In genomic region chr15:67146875-67147381, GRCh38 we compare ENCODE assay signal across 8 cellular contexts.
DNase-seq lines count a peak whose midpoint lies in the region; ATAC-seq and TF ChIP-seq lines count a peak whose summit lies in the region.

No MANE protein-coding gene starts in this region.

- peak overlapping the region; percentile 49 to 96 for H2BK12ac ChIP-seq in mesenchymal stem cell (ENCODE audit: low read length in 2 of 2)

- peak overlapping the region; percentile 67 for H4K8ac ChIP-seq in mesenchymal stem cell (ENCODE audit: low read length)

- no peak overlapping the region for H3K4me2 ChIP-seq in mesenchymal stem cell (ENCODE audit: low read length, poor library complexity, severe bottlenecking)

- peak overlapping the region; percentile 89 for H2BK120ac ChIP-seq in mesenchymal stem cell (ENCODE audit: low read depth, low read length)

- H3K9me3 Mint-ChIP-seq in Calu3 (ENCODE audit: low read depth, unreplicated experiment) (no peaks in the 10 kb centered on the region), chondrocyte (ENCODE audit: low read depth) (no peaks in the 10 kb centered on the region)

- H3K4me3 ChIP-seq in mesenchymal stem cell (ENCODE audit: insufficient read depth in 1 of 2, low read depth in 1 of 2, low read length in 2 of 2) (peak overlapping the region in 1 of 2 experiments; percentile 16), suprapubic skin (no peak overlapping the region)

- peak overlapping the region; percentile 64 for H3K4ac ChIP-seq in mesenchymal stem cell (ENCODE audit: low read depth in 1 of 2, low read length in 2 of 2)

- H3K27ac ChIP-seq in mesenchymal stem cell (ENCODE audit: low read length, poor library complexity, severe bottlenecking) (peak overlapping the region; percentile 66), suprapubic skin (peak overlapping the region; percentile 91)

- no TSS peak for BruUV-seq in Calu3 (replicated peaks; lab: Mats Ljungman, UMichigan)

- H3K4me1 Mint-ChIP-seq in Calu3 (ENCODE audit: low read depth, unreplicated experiment) (peaks cover 76% of the 10 kb centered on the region), chondrocyte (ENCODE audit: low read depth) (peaks cover 88% of the 10 kb centered on the region)

- H3K27me3 Mint-ChIP-seq in Calu3 (ENCODE audit: unreplicated experiment) (no peaks in the 10 kb centered on the region), chondrocyte (ENCODE audit: low read depth) (no peaks in the 10 kb centered on the region)

- no peak for ATAC-seq in HG03571 (IDR thresholded peaks at IDR 0.05; ENCODE audit: unreplicated experiment)

- H3K4me1 ChIP-seq in mesenchymal stem cell (ENCODE audit: control insufficient read depth, insufficient read depth, low read depth, low read length) (peaks cover 35% of the 10 kb centered on the region), suprapubic skin (peaks cover 88% of the 10 kb centered on the region)

- peak overlapping the region; percentile 74 for H3K9ac ChIP-seq in mesenchymal stem cell (ENCODE audit: low read length)

- H3K79me1 ChIP-seq in mesenchymal stem cell (replicated peaks; ENCODE audit: low read length, poor library complexity, severe bottlenecking), result peaks cover 9% of the 10 kb centered on the region

- H3K4me3 Mint-ChIP-seq in Calu3 (ENCODE audit: low read depth, unreplicated experiment) (peak overlapping the region; percentile 56), chondrocyte (ENCODE audit: unreplicated experiment) (no peak overlapping the region)

- TF ChIP-seq POLR2A in suprapubic skin (IDR thresholded peaks at IDR 0.05), result no peak

- H3K27me3 ChIP-seq in mesenchymal stem cell (ENCODE audit: control insufficient read depth in 1 of 2, insufficient read depth in 1 of 2, low read length in 2 of 2) (no peaks in the 10 kb centered on the region), suprapubic skin (no peaks in the 10 kb centered on the region)

- H3K18ac ChIP-seq in mesenchymal stem cell (ENCODE audit: low read depth in 1 of 2, low read length in 2 of 2), result peak overlapping the region; percentile 85 to 92

- H3K36me3 Mint-ChIP-seq in Calu3 (ENCODE audit: insufficient read depth, unreplicated experiment), result peaks cover 82% of the 10 kb centered on the region
- no peaks in the 10 kb centered on the region for H3K36me3 Mint-ChIP-seq in chondrocyte (ENCODE audit: low read depth)

- TF ChIP-seq CTCF in Calu3 (IDR thresholded peaks at IDR 0.05; ENCODE audit: unreplicated experiment), result no peak
- no peak for TF ChIP-seq CTCF in chondrocyte (IDR thresholded peaks at IDR 0.05)
- TF ChIP-seq CTCF in suprapubic skin (IDR thresholded peaks at IDR 0.05), result no peak

- intact Hi-C loops in Calu3 (cut with micrococcal nuclease; ENCODE audit: unreplicated experiment), result no loop called here

- no peak overlapping the region for H3K14ac ChIP-seq in mesenchymal stem cell (ENCODE audit: low read length in 2 of 2)

- H2AFZ ChIP-seq in mesenchymal stem cell (ENCODE audit: low read depth, low read length), result no peak overlapping the region

- H2BK5ac ChIP-seq in mesenchymal stem cell (ENCODE audit: low read depth, low read length, poor library complexity, severe bottlenecking), result peak overlapping the region; percentile 25

- no peaks in the 10 kb centered on the region for H3K36me3 ChIP-seq in mesenchymal stem cell (ENCODE audit: control insufficient read depth in 1 of 2, insufficient read depth in 2 of 2, low read depth in 1 of 2, low read length in 2 of 2)
- H3K36me3 ChIP-seq in suprapubic skin, result no peaks in the 10 kb centered on the region

- H4K91ac ChIP-seq in mesenchymal stem cell (ENCODE audit: low read length), result peak overlapping the region; percentile 69

- H2AK5ac ChIP-seq in mesenchymal stem cell (ENCODE audit: low read length, severe bottlenecking), result peak overlapping the region; percentile 68

- TF ChIP-seq EP300 in suprapubic skin (IDR thresholded peaks at IDR 0.05), result no peak

- peak overlapping the region; percentile 73 for H2BK15ac ChIP-seq in mesenchymal stem cell (ENCODE audit: low read depth, poor library complexity, severe bottlenecking)

- peak; percentile 53 for DNase-seq in Calu3
- no peak for DNase-seq in chondrocyte (ENCODE audit: low spot score)
- peak; percentile 99 for DNase-seq in mesenchymal stem cell
- no peak for DNase-seq in suprapubic skin (ENCODE audit: low spot score in 2 of 2)
- DNase-seq in HuH-7 (ENCODE audit: low spot score), result no peak
- no peak for DNase-seq in UCSD-AML1 (lab: John Stamatoyannopoulos, UW; ENCODE audit: unreplicated experiment)

- H3K23ac ChIP-seq in mesenchymal stem cell (ENCODE audit: low read length in 2 of 2), result no peak overlapping the region

- no peaks in the 10 kb centered on the region for H3K9me3 ChIP-seq in mesenchymal stem cell (ENCODE audit: control insufficient read depth, low read length)
- H3K9me3 ChIP-seq in suprapubic skin, result no peaks in the 10 kb centered on the region

- WGBS in mesenchymal stem cell, result 0% methylated on average over 5 of the region's 10 CpGs
- 21% methylated on average over 10 of the region's 10 CpGs for WGBS in suprapubic skin

- H3K27ac Mint-ChIP-seq in Calu3 (ENCODE audit: unreplicated experiment) (peak overlapping the region; percentile 97), chondrocyte (ENCODE audit: unreplicated experiment) (peak overlapping the region; percentile 86)

- CTCF ChIA-PET in Calu3 (lab: Charles Lee), result interaction anchor here (0.9 to 2.4 kb wide), 5 partner anchors 12 to 75 kb away, joined by 3 to 13 read pairs (median 4); no protein-coding TSS in a partner anchor

TF ChIP-seq in PFSK-1, 5 proteins besides CTCF, POLR2A, EP300 and RAD21:
- TF ChIP-seq TAF1 (IDR thresholded peaks at IDR 0.05; ENCODE audit: borderline replicate concordance, insufficient read depth, low read length) (no peak), SIN3A (IDR thresholded peaks at IDR 0.05; ENCODE audit: borderline replicate concordance, insufficient read depth, low read length) (peak; percentile 94; the same call in 1 of the 2 replicates), REST (IDR thresholded peaks at IDR 0.05; ENCODE audit: insufficient read depth in 1 of 2, low read depth in 2 of 2, low read length in 2 of 2) (peak in 1 of 2 experiments; percentile 47; a peak in 1 of 4 replicates)

Comparison
In these comparisons a context has a peak if more than half of its experiments do, and no peak if none do; other contexts are left out.
1. DNase-seq: peak in Calu3 (single experiment) and mesenchymal stem cell (single experiment); none in chondrocyte (single experiment), suprapubic skin (0 of 2), HuH-7 (single experiment) and UCSD-AML1 (single experiment).